9 cellular contexts compared by ENCODE assay signal in the genomic region with DNA sequence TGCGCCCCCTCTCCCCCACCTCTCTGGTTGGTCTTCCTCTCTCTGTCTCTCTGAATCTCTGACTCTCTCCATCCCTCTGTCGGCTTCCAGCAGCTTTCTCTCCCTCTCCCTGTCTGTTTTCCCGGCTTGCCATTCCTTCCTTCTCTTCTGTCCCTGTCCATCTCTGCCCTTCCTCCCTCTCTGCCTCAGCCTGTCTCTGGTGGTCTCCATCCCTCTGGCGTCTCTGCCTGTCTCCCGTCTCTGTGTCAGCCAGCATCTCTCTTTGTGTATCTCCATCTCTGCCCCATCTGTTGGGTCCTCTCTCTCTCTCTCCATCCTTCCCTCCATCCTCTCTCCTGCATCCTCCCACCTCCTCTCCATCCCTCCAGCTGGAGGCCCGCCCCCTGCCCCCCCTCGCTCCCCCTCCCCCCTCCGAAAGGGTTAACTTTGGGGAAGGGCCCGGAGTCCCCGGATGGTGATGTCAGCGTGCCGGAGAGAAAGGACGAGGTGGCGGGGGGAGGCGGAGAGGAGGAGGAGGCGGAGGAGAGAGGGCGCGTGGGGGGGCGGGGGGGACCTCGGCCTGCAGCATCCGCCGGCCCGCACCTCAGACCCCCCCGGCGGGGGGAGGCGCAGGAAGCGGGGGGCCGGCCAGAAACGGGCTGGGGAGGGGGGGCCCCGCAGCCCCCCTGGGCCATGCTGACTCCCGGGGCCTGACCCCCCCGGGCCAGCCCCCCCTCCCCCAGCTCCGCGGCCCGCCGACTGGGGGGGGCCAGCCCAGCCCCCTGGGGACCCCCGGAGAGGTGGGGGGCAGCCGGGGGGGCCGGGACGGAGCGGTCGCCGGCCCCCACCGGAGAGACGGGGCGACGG. TPM values are rescaled to one million over a fixed set of nuclear protein-coding genes. Genes with fewer than 3 reads are reported as not detected.
DNase-seq lines count a peak whose midpoint lies in the region; ATAC-seq, FAIRE-seq and TF ChIP-seq lines count a peak whose summit lies in the region.
"Had no signal": no experiment of that assay in that cellular context is flagged by ENCODE, and none has a peak within 500 bp of the region (broad histone marks: within the 10 kb centered on the region; RNA-seq: fewer than 3 reads in every experiment).

A gene (plus strand): TSS at position 450 of the 846 bp plus-strand sequence. CDS start 446 bp downstream, outside the sequence.

- H3K36me3 ChIP-seq in HepG2 (replicated peaks in 1 of 2; ENCODE audit: control insufficient read depth in 1 of 2, insufficient read depth in 2 of 2, low read length in 2 of 2) (no peaks in the 10 kb centered on the region), right lobe of liver (no peaks in the 10 kb centered on the region)

- H2AFZ ChIP-seq in HepG2 (ENCODE audit: low read length): no peak within 1 kb of the TSS

- no peak within 1 kb of the TSS for H3K4me2 ChIP-seq in HepG2 (ENCODE audit: low read depth, low read length)

- no peaks in the 10 kb centered on the region for H4K20me1 ChIP-seq in HepG2 (ENCODE audit: insufficient read depth, low read length)

- no peak for TF ChIP-seq CTCF in HepG2 (CRISPR knock-in tag; IDR thresholded peaks at IDR 0.05)
- TF ChIP-seq CTCF in right lobe of liver (IDR thresholded peaks at IDR 0.05): no peak
- TF ChIP-seq CTCF in astrocyte of the spinal cord (IDR thresholded peaks at IDR 0.05; ENCODE audit: low read depth, low read length): no peak

- in situ Hi-C loops in HepG2 (cut with HindIII; ENCODE audit: extremely low pct_ligation_motif_present, low pct_unique_long_range_greater_than_20kb) (no loop called here), SK-MEL-5 (cut with HindIII; ENCODE audit: low pct_unique_long_range_greater_than_20kb, low sequenced_read_pairs) (no loop called here), astrocyte of the spinal cord (cut with HindIII; ENCODE audit: low sequenced_read_pairs) (no loop called here)

- H3K4me3 ChIP-seq in HepG2 (replicated peaks in 1 of 3; ENCODE audit: insufficient read depth in 1 of 3, low read depth in 2 of 3, low read length in 3 of 3): no peak within 1 kb of the TSS
- no peak within 1 kb of the TSS for H3K4me3 ChIP-seq in right lobe of liver
- H3K4me3 ChIP-seq in astrocyte of the spinal cord (ENCODE audit: low read depth, low read length): peak within 1 kb of the TSS; percentile 49

- CTCF ChIA-PET in HepG2 (lab: Yijun Ruan, JAX; ENCODE audit: low intra/inter-chr PET ratio, low total read pairs): no interaction called here

- H3K4me3 Mint-ChIP-seq in immature natural killer cell: peak within 1 kb of the TSS; percentile 16 to 69 (median 55)

- H3K27me3 ChIP-seq in HepG2 (ENCODE audit: control insufficient read depth in 1 of 2, insufficient read depth in 2 of 2, low read length in 2 of 2) (peaks cover 0 to 26% of the 10 kb centered on the region in 2 experiments; a peak in 4 of 5 replicates), right lobe of liver (no peaks in the 10 kb centered on the region)

- H3K4me1 ChIP-seq in HepG2 (ENCODE audit: insufficient read depth, low read length): peaks cover 44% of the 10 kb centered on the region
- peaks cover 0 to 12% (median 0%) of the 10 kb centered on the region in 4 donors for H3K4me1 ChIP-seq in right lobe of liver

- no peak for TF ChIP-seq POLR2A in HepG2 (IDR thresholded peaks at IDR 0.05; ENCODE audit: insufficient read depth in 1 of 2, low read depth in 2 of 2, low read length in 2 of 2)
- no peak for TF ChIP-seq POLR2A in right lobe of liver (IDR thresholded peaks at IDR 0.05)
- no peak for TF ChIP-seq POLR2A in erythroblast (IDR thresholded peaks at IDR 0.05; ENCODE audit: low read length)

- H3K79me2 ChIP-seq in HepG2 (ENCODE audit: insufficient read depth, low read length): peaks cover 6% of the 10 kb centered on the region

- WGBS in HepG2 (ENCODE audit: low lambda C conversion rate): 11% methylated on average over 18 of the region's 47 CpGs
- WGBS in right lobe of liver (ENCODE audit: insufficient coverage, low coverage, low lambda C conversion rate, missing lambda C conversion rate): 4% methylated on average over 13 of the region's 47 CpGs

- no peak for DNase-seq in HepG2 (ENCODE audit: low spot score)
- DNase-seq in right lobe of liver: no peak
- DNase-seq in SK-MEL-5 (ENCODE audit: low read depth, low spot score): peak; percentile 58
- peak; percentile 51 for DNase-seq in astrocyte of the spinal cord (ENCODE audit: low read depth, low spot score)
- peak; percentile 23 to 41 (median 24) for DNase-seq in immature natural killer cell
- peak; percentile 15 for DNase-seq in stimulated activated CD8-positive, alpha-beta memory T cell treated with anti-CD3 and anti-CD28 coated beads, Interleukin-15, amount 100 ng/mL, for 1 hour (ENCODE audit: low read depth)
- no peak for DNase-seq in erythroblast (lab: John Stamatoyannopoulos, UW)

- no peak for TF ChIP-seq RAD21 in HepG2 (CRISPR knock-in tag; IDR thresholded peaks at IDR 0.05)

- no peak for TF ChIP-seq EP300 in HepG2 (IDR thresholded peaks at IDR 0.05; ENCODE audit: low read depth in 2 of 2, low read length in 2 of 2)
- no peak for TF ChIP-seq EP300 in HepG2 (CRISPR knock-in tag; IDR thresholded peaks at IDR 0.05; ENCODE audit: borderline replicate concordance)

- intact Hi-C loops in HepG2 (cut with micrococcal nuclease; ENCODE audit: unreplicated experiment): no loop called here
- intact Hi-C loops in right lobe of liver (cut with DNase I): no loop called here

- POLR2A ChIA-PET in HepG2 (lab: Yijun Ruan, JAX): no interaction called here

- H3K4me1 Mint-ChIP-seq in immature natural killer cell: peaks cover 23 to 39% of the 10 kb centered on the region in 2 donors

- H3K27ac ChIP-seq in HepG2 (ENCODE audit: extremely low read length, insufficient read depth, low read length) (no peak within 1 kb of the TSS), right lobe of liver (no peak within 1 kb of the TSS)

- no peak within 1 kb of the TSS for H3K9ac ChIP-seq in HepG2 (ENCODE audit: insufficient read depth, low read depth, low read length)

- peaks cover 10 to 19% (median 16%) of the 10 kb centered on the region in 3 donors for H3K27me3 Mint-ChIP-seq in immature natural killer cell (ENCODE audit: low read depth in 3 of 3)

- H3K9me3 ChIP-seq in HepG2 (ENCODE audit: low read length): no peaks in the 10 kb centered on the region
- H3K9me3 ChIP-seq in right lobe of liver: no peaks in the 10 kb centered on the region

- no TSS peak for BruUV-seq in HepG2 (replicated peaks; lab: Mats Ljungman, UMichigan)

- H3K36me3 Mint-ChIP-seq in immature natural killer cell: no peaks in the 10 kb centered on the region

- H3K9me3 Mint-ChIP-seq in immature natural killer cell: no peaks in the 10 kb centered on the region

- peak within 1 kb of the TSS in 5 of 6 donors; percentile 13 to 70 (median 30) for H3K27ac Mint-ChIP-seq in immature natural killer cell

- ATAC-seq in HepG2 (no peak), right lobe of liver (no peak), GM19455 (IDR thresholded peaks at IDR 0.05; ENCODE audit: unreplicated experiment) (no peak)

- FAIRE-seq in HepG2 (lab: Jason Lieb, UNC): no peak
- FAIRE-seq: colon had no signal

TF ChIP-seq in HepG2, 621 proteins besides CTCF, POLR2A, EP300 and RAD21:
- TF ChIP-seq ELF1 (CRISPR knock-in tag; IDR thresholded peaks at IDR 0.05): no peak
- TF ChIP-seq ZNF652 (CRISPR knock-in tag; IDR thresholded peaks at IDR 0.05; ENCODE audit: borderline replicate concordance, low read depth): peak; percentile 64
- no peak for TF ChIP-seq ZFY (CRISPR knock-in tag; IDR thresholded peaks at IDR 0.05)

RNA-seq across cellular contexts. Expression of the gene that starts here (rescaled TPM):
- total RNA-seq in HepG2 (2016; rRNA removed; fragmentation: Illumina TruSeq; extraction: Trizol) (0.18 TPM in 1 of 2 replicates, not detected in the other), right lobe of liver (under 1 TPM in 3 of 6 experiments, not detected in 3; 0.20 to 0.29 (median 0.24) TPM)
- total RNA-seq in HepG2 (2016; cell fraction: cytosol; rRNA removed; fragmentation: Illumina TruSeq; extraction: Trizol; ENCODE audit: low read depth): not detected in 2 replicates
- total RNA-seq in HepG2 (2016; cell fraction: insoluble cytoplasmic fraction; rRNA removed; fragmentation: Illumina TruSeq; extraction: Trizol): 0.19 TPM in 1 of 2 replicates, not detected in the other
- total RNA-seq in HepG2 (2016; cell fraction: membrane; rRNA removed; fragmentation: Illumina TruSeq; extraction: Trizol): 0.10 and 0.25 TPM in 2 replicates
- total RNA-seq in HepG2 (2016; cell fraction: nucleus; rRNA removed; fragmentation: Illumina TruSeq; extraction: Trizol): 0.60 TPM in 1 of 2 replicates, not detected in the other
- polyA plus RNA-seq in HepG2 (2011; rRNA removed) (1.2 and 1.9 TPM in 2 replicates), immature natural killer cell (not detected)
- 0.75 and 1.1 TPM in 2 replicates for polyA plus RNA-seq in HepG2 (2011; cell fraction: cytosol; rRNA removed)
- 8.1 and 12.7 TPM in 2 replicates for polyA plus RNA-seq in HepG2 (2011; cell fraction: nucleus; rRNA removed)
- 0.74 and 1.1 TPM in 2 replicates for polyA plus RNA-seq in HepG2 (2012)
- polyA plus RNA-seq in HepG2 (2016; cell fraction: cytosol; fragmentation: Illumina TruSeq; extraction: Trizol; ENCODE audit: low read depth): 0.14 and 0.17 TPM in 2 replicates
- 0.20 and 0.44 TPM in 2 replicates for polyA plus RNA-seq in HepG2 (2016; cell fraction: insoluble cytoplasmic fraction; fragmentation: Illumina TruSeq; extraction: Trizol; ENCODE audit: low read depth)
- polyA plus RNA-seq in HepG2 (2016; cell fraction: membrane; fragmentation: Illumina TruSeq; extraction: Trizol; ENCODE audit: low read depth): 0.09 and 0.25 TPM in 2 replicates
- polyA plus RNA-seq in HepG2 (2016; cell fraction: nucleus; fragmentation: Illumina TruSeq; extraction: Trizol; ENCODE audit: insufficient read depth, low read depth): 0.68 and 0.79 TPM in 2 replicates
- polyA minus RNA-seq in HepG2 (2011; rRNA and poly(A)+ RNA removed; ENCODE audit: low replicate concordance): 0.72 and 1.3 TPM in 2 replicates
- not detected in 2 replicates for polyA minus RNA-seq in HepG2 (2011; cell fraction: cytosol; rRNA and poly(A)+ RNA removed)
- 1.0 and 1.2 TPM in 2 replicates for polyA minus RNA-seq in HepG2 (2011; cell fraction: nucleus; rRNA and poly(A)+ RNA removed)
- 3.3 and 3.5 TPM in 2 replicates for total RNA-seq in SK-MEL-5 (2014; rRNA removed; shearing (Covaris generic))
- polyA plus RNA-seq in SK-MEL-5 (2015; cell fraction: cytosol; rRNA removed): 7.3 and 12.5 TPM in 2 replicates
- 17.6 and 28.3 TPM in 2 replicates for polyA plus RNA-seq in SK-MEL-5 (2015; cell fraction: nucleus; rRNA removed)

Comparison
In these comparisons a context has a peak if more than half of its experiments do, and no peak if none do; other contexts are left out.
1. Peak in DNase-seq in immature natural killer cell; RNA of the gene not detected or under 1 TPM.
2. DNase-seq: peak in SK-MEL-5 (single experiment), astrocyte of the spinal cord (single experiment) and stimulated activated CD8-positive, alpha-beta memory T cell treated with anti-CD3 and anti-CD28 coated beads, Interleukin-15, amount 100 ng/mL, for 1 hour (single experiment); none in HepG2 (single experiment), right lobe of liver (0 of 3) and erythroblast (0 of 2).